Comparison of ENCODE assay signal across 10 cellular contexts in genomic region chr6:141463237-141463977, GRCh38.
DNase-seq lines count a peak whose midpoint lies in the region; ATAC-seq, FAIRE-seq and TF ChIP-seq lines count a peak whose summit lies in the region.
"Had no signal": no experiment of that assay in that cellular context is flagged by ENCODE, and none has a peak within 500 bp of the region (broad histone marks: within the 10 kb centered on the region; RNA-seq: fewer than 3 reads in every experiment).

No MANE protein-coding gene starts in this region.

- H3K4me1 Mint-ChIP-seq in MCF 10A (ENCODE audit: insufficient read depth, unreplicated experiment): peaks cover 10% of the 10 kb centered on the region
- H3K4me1 Mint-ChIP-seq in astrocyte (ENCODE audit: low read depth, unreplicated experiment): peaks cover 19% of the 10 kb centered on the region
- H3K4me1 Mint-ChIP-seq in natural killer cell treated with Interleukin-12 subunit alpha and Interleukin-12 subunit beta and Interleukin-15 and Interleukin-18, amount 100 ng/mL, for 72 hours (ENCODE audit: low read depth in 2 of 2): peaks cover 13% of the 10 kb centered on the region in 2 donors
- H3K4me1 Mint-ChIP-seq in GM23338: peaks cover 31% of the 10 kb centered on the region

- H3K27ac Mint-ChIP-seq in MCF 10A (ENCODE audit: low read depth, unreplicated experiment): no peak overlapping the region
- peak overlapping the region; percentile 43 for H3K27ac Mint-ChIP-seq in astrocyte (ENCODE audit: unreplicated experiment)
- H3K27ac Mint-ChIP-seq in natural killer cell treated with Interleukin-12 subunit alpha and Interleukin-12 subunit beta and Interleukin-15 and Interleukin-18, amount 100 ng/mL, for 72 hours: no peak overlapping the region
- H3K27ac Mint-ChIP-seq in GM23338: no peak overlapping the region
- H3K27ac Mint-ChIP-seq: nephron had no signal

- H3K4me3 Mint-ChIP-seq in MCF 10A (ENCODE audit: unreplicated experiment) (no peak overlapping the region), astrocyte (ENCODE audit: unreplicated experiment) (no peak overlapping the region), GM23338 (no peak overlapping the region)
- H3K4me3 Mint-ChIP-seq in natural killer cell treated with Interleukin-12 subunit alpha and Interleukin-12 subunit beta and Interleukin-15 and Interleukin-18, amount 100 ng/mL, for 72 hours: no peak overlapping the region
- H3K4me3 Mint-ChIP-seq: nephron had no signal

- H3K9me3 Mint-ChIP-seq in MCF 10A (ENCODE audit: unreplicated experiment) (no peaks in the 10 kb centered on the region), astrocyte (ENCODE audit: unreplicated experiment) (peaks cover 3% of the 10 kb centered on the region), GM23338 (peaks cover 4% of the 10 kb centered on the region; the same call in 2 of the 3 replicates)
- H3K9me3 Mint-ChIP-seq in natural killer cell treated with Interleukin-12 subunit alpha and Interleukin-12 subunit beta and Interleukin-15 and Interleukin-18, amount 100 ng/mL, for 72 hours: no peaks in the 10 kb centered on the region
- H3K9me3 Mint-ChIP-seq: nephron had no signal

- POLR2A ChIA-PET in MCF 10A (lab: Yijun Ruan, JAX): interaction anchor here (1.3 to 2.4 kb wide), 2 partner anchors 12 to 20 kb away, joined by 3 to 8 read pairs; no protein-coding TSS in a partner anchor

- H3K4me2 ChIP-seq in astrocyte (ENCODE audit: low read length): no peak overlapping the region
- no peak overlapping the region for H3K4me2 ChIP-seq in GM23338

- H3K27me3 Mint-ChIP-seq in MCF 10A (ENCODE audit: insufficient read depth, unreplicated experiment): no peaks in the 10 kb centered on the region
- no peaks in the 10 kb centered on the region for H3K27me3 Mint-ChIP-seq in astrocyte (ENCODE audit: low read depth, unreplicated experiment)
- H3K27me3 Mint-ChIP-seq in natural killer cell treated with Interleukin-12 subunit alpha and Interleukin-12 subunit beta and Interleukin-15 and Interleukin-18, amount 100 ng/mL, for 72 hours: peaks cover 4 to 7% of the 10 kb centered on the region in 2 donors
- peaks cover 1% of the 10 kb centered on the region for H3K27me3 Mint-ChIP-seq in GM23338 (ENCODE audit: insufficient read depth, low read depth, poor library complexity)

- intact Hi-C loops in breast epithelium (cut with DNase I; ENCODE audit: low total_unique reads): no loop called here
- intact Hi-C loops in MCF 10A (cut with micrococcal nuclease): no loop called here
- intact Hi-C loops in aorta (cut with DNase I): no loop called here

- H4K20me1 ChIP-seq in astrocyte (ENCODE audit: insufficient read depth, low read length): no peaks in the 10 kb centered on the region
- no peaks in the 10 kb centered on the region for H4K20me1 ChIP-seq in GM23338 (replicated peaks; ENCODE audit: insufficient read depth)

- 12 to 14% methylated on average over 8 of the region's 8 CpGs for WGBS in aorta, 2 donors

- no peaks in the 10 kb centered on the region for H3K36me3 ChIP-seq in breast epithelium
- H3K36me3 ChIP-seq in astrocyte (ENCODE audit: insufficient read depth, low read length): no peaks in the 10 kb centered on the region
- no peaks in the 10 kb centered on the region for H3K36me3 ChIP-seq in aorta (ENCODE audit: control insufficient read depth in 1 of 2, insufficient read depth in 2 of 2, low read length in 1 of 2)
- no peaks in the 10 kb centered on the region for H3K36me3 ChIP-seq in GM23338 (ENCODE audit: insufficient read depth)

- BruUV-seq in MCF 10A (replicated peaks; lab: Mats Ljungman, UMichigan): no TSS peak

- H2AFZ ChIP-seq in astrocyte (ENCODE audit: low read depth, low read length) (no peak overlapping the region), GM23338 (no peak overlapping the region)

- H3K9me3 ChIP-seq in breast epithelium (no peaks in the 10 kb centered on the region), astrocyte (ENCODE audit: insufficient read depth, low read depth, low read length) (no peaks in the 10 kb centered on the region), aorta (ENCODE audit: control insufficient read depth, low read length) (no peaks in the 10 kb centered on the region)

- no peak for TF ChIP-seq POLR2A in breast epithelium (IDR thresholded peaks at IDR 0.05)

- H3K4me1 ChIP-seq in breast epithelium (no peaks in the 10 kb centered on the region), astrocyte (ENCODE audit: insufficient read depth, low read length) (no peaks in the 10 kb centered on the region), aorta (ENCODE audit: control insufficient read depth in 1 of 2, insufficient read depth in 2 of 2, low read length in 2 of 2) (peaks cover 0 to 2% of the 10 kb centered on the region in 2 donors), GM23338 (ENCODE audit: insufficient read depth) (peaks cover 17% of the 10 kb centered on the region)

- CTCF ChIA-PET in MCF 10A (lab: Yijun Ruan, JAX): interaction anchor here (0.6 to 0.8 kb wide), 2 partner anchors 34 to 101 kb away, joined by 3 read pairs; no protein-coding TSS in a partner anchor

- DNase-seq in breast epithelium (ENCODE audit: low spot score in 2 of 2) (no peak), MCF 10A (ENCODE audit: unreplicated experiment) (no peak), astrocyte (ENCODE audit: low read depth) (peak; percentile 66), aorta (no peak), GM23338 (ENCODE audit: low spot score) (no peak)
- DNase-seq in natural killer cell treated with Interleukin-12 subunit alpha and Interleukin-12 subunit beta and Interleukin-15 and Interleukin-18, amount 100 ng/mL, for 72 hours (ENCODE audit: low spot score): no peak
- no peak for DNase-seq in activated CD4-positive, alpha-beta T cell treated with anti-CD3 and anti-CD28 coated beads, Interleukin-2, amount 50 U/mL, for 4 hours
- DNase-seq: NCI-H774 had no signal

- ATAC-seq in HG03095 (IDR thresholded peaks at IDR 0.05; ENCODE audit: unreplicated experiment): peak; percentile 92
- peak; percentile 59 for ATAC-seq in aorta (ENCODE audit: low FRiP score)
- ATAC-seq in natural killer cell treated with Interleukin-12 subunit alpha and Interleukin-12 subunit beta and Interleukin-15 and Interleukin-18, amount 100 ng/mL, for 72 hours: no peak
- ATAC-seq in GM23338: no peak

- peaks cover 5% of the 10 kb centered on the region for H3K9me2 ChIP-seq in GM23338 (ENCODE audit: insufficient read depth)

- no peak for FAIRE-seq in astrocyte (lab: Jason Lieb, UNC)

- no peaks in the 10 kb centered on the region for H3F3A ChIP-seq in GM23338 (replicated peaks; ENCODE audit: low read depth)

- no peak for TF ChIP-seq CTCF in breast epithelium (IDR thresholded peaks at IDR 0.05)
- no peak for TF ChIP-seq CTCF in MCF 10A (IDR thresholded peaks at IDR 0.05; ENCODE audit: unreplicated experiment)
- no peak for TF ChIP-seq CTCF in astrocyte (IDR thresholded peaks at IDR 0.05; ENCODE audit: insufficient read depth, low read depth, low read length)
- TF ChIP-seq CTCF in GM23338 (conservative IDR thresholded peaks at IDR 0.05; ENCODE audit: low read depth in 2 of 2): no peak

- H3K27me3 ChIP-seq in breast epithelium (no peaks in the 10 kb centered on the region), astrocyte (ENCODE audit: insufficient read depth, low read length) (no peaks in the 10 kb centered on the region), aorta (ENCODE audit: control insufficient read depth in 1 of 2, insufficient read depth in 2 of 2, low read length in 1 of 2) (no peaks in the 10 kb centered on the region), GM23338 (ENCODE audit: insufficient read depth) (no peaks in the 10 kb centered on the region)

- H3K4me3 ChIP-seq in breast epithelium (peak overlapping the region in 2 of 3 donors; percentile 3 to 9), astrocyte (ENCODE audit: insufficient read depth, low read depth, low read length) (no peak overlapping the region), aorta (ENCODE audit: low read length in 2 of 2) (peak overlapping the region; percentile 26 to 47), GM23338 (no peak overlapping the region)

- no peaks in the 10 kb centered on the region for H3K79me2 ChIP-seq in astrocyte (ENCODE audit: insufficient read depth, low read length)
- no peaks in the 10 kb centered on the region for H3K79me2 ChIP-seq in GM23338 (replicated peaks; ENCODE audit: insufficient read depth)

- H3K9ac ChIP-seq in astrocyte (ENCODE audit: low read length): no peak overlapping the region

- H3K36me3 Mint-ChIP-seq in MCF 10A (ENCODE audit: insufficient read depth, unreplicated experiment) (peaks cover 6% of the 10 kb centered on the region), astrocyte (ENCODE audit: low read depth, unreplicated experiment) (no peaks in the 10 kb centered on the region), GM23338 (ENCODE audit: low read depth) (peaks cover 14% of the 10 kb centered on the region)
- no peaks in the 10 kb centered on the region for H3K36me3 Mint-ChIP-seq in natural killer cell treated with Interleukin-12 subunit alpha and Interleukin-12 subunit beta and Interleukin-15 and Interleukin-18, amount 100 ng/mL, for 72 hours

- H3K27ac ChIP-seq in breast epithelium (no peak overlapping the region), astrocyte (ENCODE audit: low read depth, low read length) (peak overlapping the region; percentile 29), aorta (ENCODE audit: low read depth in 1 of 2, low read length in 2 of 2) (no peak overlapping the region), GM23338 (ENCODE audit: low read depth) (no peak overlapping the region)

TF ChIP-seq in GM23338, 12 proteins besides CTCF, POLR2A, EP300 and RAD21:
- no peak for TF ChIP-seq EZH2phosphoT487 (IDR thresholded peaks at IDR 0.05; ENCODE audit: unreplicated experiment)

Comparison
In these comparisons a context has a peak if more than half of its experiments do, and no peak if none do; other contexts are left out.
1. H3K4me3 ChIP-seq: peak in breast epithelium (2 of 3) and aorta (2 of 2); none in astrocyte (single experiment) and GM23338 (single experiment).
2. ATAC-seq: peak in HG03095 (single experiment) and aorta (single experiment); none in natural killer cell treated with Interleukin-12 subunit alpha and Interleukin-12 subunit beta and Interleukin-15 and Interleukin-18, amount 100 ng/mL, for 72 hours (0 of 2) and GM23338 (single experiment).